11 cellular contexts compared by ENCODE assay signal in genomic region chr1:168893359-168893791, GRCh38.
A peak's percentile ranks its signal among the peaks of the same experiment; 100 is the strongest.
DNase-seq lines count a peak whose midpoint lies in the region; ATAC-seq and TF ChIP-seq lines count a peak whose summit lies in the region.
"Had no signal": no experiment of that assay in that cellular context is flagged by ENCODE, and none has a peak within 500 bp of the region (broad histone marks: within the 10 kb centered on the region; RNA-seq: fewer than 3 reads in every experiment).

No MANE protein-coding gene starts in this region.

- H3K4me3 ChIP-seq in SK-N-SH (ENCODE audit: low read depth in 2 of 2, low read length in 1 of 2) (no peak overlapping the region), heart left ventricle (no peak overlapping the region), mesendoderm (ENCODE audit: low read length) (no peak overlapping the region)
- H3K4me3 ChIP-seq: adrenal gland had no signal

- no peak for TF ChIP-seq POLR2A in heart left ventricle (IDR thresholded peaks at IDR 0.05)

- H3K23ac ChIP-seq in mesendoderm (ENCODE audit: low read length) = no peak overlapping the region

- no peak for TF ChIP-seq EP300 in SK-N-SH (IDR thresholded peaks at IDR 0.05; ENCODE audit: borderline replicate concordance in 1 of 2, low read depth in 1 of 2, low read length in 1 of 2)

- H4K20me1 ChIP-seq in SK-N-SH (ENCODE audit: insufficient read depth) = no peaks in the 10 kb centered on the region

- no peak overlapping the region for H4K8ac ChIP-seq in mesendoderm (ENCODE audit: low read depth, low read length)

- H2BK120ac ChIP-seq in mesendoderm (ENCODE audit: low read depth, low read length) = no peak overlapping the region

- no peaks in the 10 kb centered on the region for H3K79me2 ChIP-seq in SK-N-SH (ENCODE audit: insufficient read depth)
- no peaks in the 10 kb centered on the region for H3K79me2 ChIP-seq in mesendoderm (ENCODE audit: control insufficient read depth, insufficient read depth, low read length)

- peak; percentile 43 for DNase-seq in COR-L47 (lab: John Stamatoyannopoulos, UW)
- DNase-seq in SK-N-SH = no peak
- peak; percentile 21 to 58 (median 38) for DNase-seq in heart left ventricle
- peak; percentile 54 for DNase-seq in renal cortical epithelial cell (ENCODE audit: low read depth)
- DNase-seq in mesendoderm = no peak
- DNase-seq: adrenal gland, AML-193, retina had no signal

- H3K9me3 ChIP-seq in SK-N-SH (no peaks in the 10 kb centered on the region), heart left ventricle (peaks cover 0 to 5% (median 0%) of the 10 kb centered on the region in 12 donors)
- H3K9me3 ChIP-seq: adrenal gland had no signal

- peak overlapping the region; percentile 47; the same call in 1 of the 2 replicates for H2AFZ ChIP-seq in SK-N-SH (ENCODE audit: low read depth)

- H3K9me2 ChIP-seq in SK-N-SH = no peaks in the 10 kb centered on the region

- H3K9ac ChIP-seq in SK-N-SH (no peak overlapping the region), mesendoderm (ENCODE audit: low read length) (no peak overlapping the region)

- no peak overlapping the region for H2BK15ac ChIP-seq in mesendoderm (replicated peaks; ENCODE audit: low read depth)

- no peaks in the 10 kb centered on the region for H3K79me1 ChIP-seq in mesendoderm (ENCODE audit: low read length)

- H3K36me3 ChIP-seq in SK-N-SH (replicated peaks in 1 of 2; ENCODE audit: control insufficient read depth in 1 of 2, insufficient read depth in 2 of 2, low read length in 1 of 2) = no peaks in the 10 kb centered on the region
- no peaks in the 10 kb centered on the region for H3K36me3 ChIP-seq in heart left ventricle
- H3K36me3 ChIP-seq in mesendoderm (ENCODE audit: control insufficient read depth, insufficient read depth, low read length) = no peaks in the 10 kb centered on the region
- H3K36me3 ChIP-seq: adrenal gland had no signal

- H3K4me1 ChIP-seq in SK-N-SH (ENCODE audit: control insufficient read depth in 1 of 2, insufficient read depth in 2 of 2, low read depth in 1 of 2, low read length in 1 of 2) (peaks cover 0 to 2% of the 10 kb centered on the region in 2 experiments; a peak in 2 of 4 replicates), heart left ventricle (peaks cover 0 to 14% (median 0%) of the 10 kb centered on the region in 12 donors), mesendoderm (ENCODE audit: control insufficient read depth, low read depth, low read length) (no peaks in the 10 kb centered on the region)
- H3K4me1 ChIP-seq: adrenal gland had no signal

- no peak overlapping the region for H3K4ac ChIP-seq in mesendoderm (ENCODE audit: low read depth, low read length)

- intact Hi-C loops in heart left ventricle (cut with DNase I) = no loop called here

- no peak overlapping the region for H4K5ac ChIP-seq in mesendoderm (ENCODE audit: low read length)

- no peak overlapping the region for H2AK5ac ChIP-seq in mesendoderm (ENCODE audit: low read length)

- TF ChIP-seq CTCF in SK-N-SH (IDR thresholded peaks at IDR 0.05) (no peak), heart left ventricle (IDR thresholded peaks at IDR 0.05) (no peak)

- H3F3A ChIP-seq in SK-N-SH (replicated peaks; ENCODE audit: insufficient read depth) = peaks cover 5% of the 10 kb centered on the region

- H3K27ac ChIP-seq in SK-N-SH (ENCODE audit: low read depth in 2 of 2, low read length in 1 of 2) (peak overlapping the region in 1 of 2 experiments; percentile 35; a peak in 2 of 4 replicates), heart left ventricle (peak overlapping the region; percentile 4 to 80 (median 57)), mesendoderm (ENCODE audit: low read depth, low read length) (no peak overlapping the region)
- H3K27ac ChIP-seq: adrenal gland had no signal

- no peak overlapping the region for H2BK5ac ChIP-seq in mesendoderm (ENCODE audit: low read length)

- H3K4me2 ChIP-seq in SK-N-SH (no peak overlapping the region), mesendoderm (ENCODE audit: low read length) (no peak overlapping the region)

- H3K18ac ChIP-seq in mesendoderm (ENCODE audit: low read length) = no peak overlapping the region

- H3K56ac ChIP-seq in mesendoderm (ENCODE audit: low read length) = no peak overlapping the region

- H3K27me3 ChIP-seq in SK-N-SH (ENCODE audit: insufficient read depth) (no peaks in the 10 kb centered on the region), heart left ventricle (no peaks in the 10 kb centered on the region), mesendoderm (ENCODE audit: insufficient read depth, low read length, poor library complexity) (no peaks in the 10 kb centered on the region)
- H3K27me3 ChIP-seq: adrenal gland had no signal

- 79% methylated on average over 3 of the region's 3 CpGs for WGBS in SK-N-SH (ENCODE audit: low lambda C conversion rate)
- WGBS in heart left ventricle, 4 donors = 71 to 80% (median 76%) methylated on average over 3 of the region's 3 CpGs
- WGBS in mesendoderm (ENCODE audit: extremely low coverage, insufficient coverage, low lambda C conversion rate) = no CpG with 5 or more reads among the region's 3 CpGs

- CTCF ChIA-PET in SK-N-SH (lab: Yijun Ruan, JAX) = no interaction called here

- POLR2A ChIA-PET in SK-N-SH (lab: Yijun Ruan, JAX) = no interaction called here

- ATAC-seq in heart left ventricle = peak; percentile 95 to 97 (median 96)
- no peak for ATAC-seq in HG02642 (IDR thresholded peaks at IDR 0.05; ENCODE audit: poor library complexity, unreplicated experiment)
- ATAC-seq in GM18873 (IDR thresholded peaks at IDR 0.05; ENCODE audit: low FRiP score, unreplicated experiment) = no peak
- ATAC-seq in HG02981 (IDR thresholded peaks at IDR 0.05; ENCODE audit: unreplicated experiment) = no peak

- TF ChIP-seq RAD21 in SK-N-SH (IDR thresholded peaks at IDR 0.05; ENCODE audit: low read length) = no peak

TF ChIP-seq in SK-N-SH, 30 proteins besides CTCF, POLR2A, EP300 and RAD21:
- no peak for TF ChIP-seq NFIC (IDR thresholded peaks at IDR 0.05; ENCODE audit: borderline replicate concordance)

Comparison
In these comparisons a context has a peak if more than half of its experiments do, and no peak if none do; other contexts are left out.
1. DNase-seq: peak in COR-L47 (single experiment), heart left ventricle (5 of 5) and renal cortical epithelial cell (single experiment); none in SK-N-SH (single experiment) and mesendoderm (single experiment).
2. ATAC-seq: peak in heart left ventricle (4 of 4); none in HG02642 (single experiment), GM18873 (single experiment) and HG02981 (single experiment).